In the genomic region with DNA sequence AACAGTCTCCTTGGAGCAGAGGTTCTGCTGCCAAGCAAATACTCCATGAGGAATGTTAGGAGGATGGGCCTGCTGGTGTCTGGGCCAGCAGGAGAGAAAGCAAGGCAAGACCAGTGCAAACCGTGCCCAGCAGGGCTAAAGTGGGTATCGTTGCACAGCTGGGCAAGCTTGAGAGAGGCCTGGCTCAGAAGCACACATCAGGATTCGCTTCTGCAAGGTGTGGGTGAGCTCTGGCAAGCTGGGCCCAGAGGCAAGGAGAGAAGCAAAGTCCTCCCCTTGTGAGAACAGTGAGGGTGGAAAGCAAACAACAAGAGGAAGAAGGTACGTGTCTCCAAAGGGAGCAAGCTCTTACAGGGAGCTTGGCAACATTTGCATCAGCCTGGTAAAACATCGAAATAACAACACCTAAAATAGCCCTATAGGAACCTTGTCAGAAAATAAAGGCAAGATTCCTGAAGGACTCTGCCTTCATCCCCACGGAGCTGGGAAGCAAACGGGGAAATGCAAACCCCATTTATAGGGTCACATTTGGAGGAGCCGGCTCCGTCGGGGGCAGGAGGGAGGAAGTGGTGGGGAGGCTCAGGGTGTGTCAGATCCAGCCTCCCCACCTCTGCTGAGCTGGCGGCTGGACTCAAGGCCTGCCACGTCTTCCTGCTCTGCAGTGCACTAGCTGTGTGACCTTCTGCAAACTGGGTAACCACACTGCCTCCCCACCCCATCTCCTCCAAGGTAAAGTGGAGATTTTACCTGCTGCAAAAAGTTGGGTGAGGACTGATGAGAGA, we compare ENCODE assay signal across 11 cellular contexts.
A peak's percentile ranks its signal among the peaks of the same experiment; 100 is the strongest.
DNase-seq lines count a peak whose midpoint lies in the region; ATAC-seq, FAIRE-seq and TF ChIP-seq lines count a peak whose summit lies in the region.
"Had no signal": no experiment of that assay in that cellular context is flagged by ENCODE, and none has a peak within 500 bp of the region (broad histone marks: within the 10 kb centered on the region; RNA-seq: fewer than 3 reads in every experiment).

No MANE protein-coding gene starts in this region.

- H3K4me3 ChIP-seq in CD8-positive, alpha-beta memory T cell (ENCODE audit: low read length): no peak overlapping the region
- H3K4me3 ChIP-seq: psoas muscle had no signal

- no peaks in the 10 kb centered on the region for H3K27me3 Mint-ChIP-seq in CD8-positive, alpha-beta memory T cell
- H3K27me3 Mint-ChIP-seq in CD14-positive monocyte (ENCODE audit: low read depth in 3 of 3): peaks cover 0 to 1% (median 0%) of the 10 kb centered on the region in 3 donors

- FAIRE-seq in GM19239 (lab: Jason Lieb, UNC) (peak; percentile 28), islet of Langerhans (lab: Jason Lieb, UNC) (peak; percentile 70)
- FAIRE-seq: endometrium had no signal

- POLR2A ChIA-PET in CD8-positive, alpha-beta memory T cell (lab: Charles Lee): no interaction called here

- peaks cover 13% of the 10 kb centered on the region for H3K4me1 ChIP-seq in CD8-positive, alpha-beta memory T cell (ENCODE audit: insufficient read depth, low read length)
- H3K4me1 ChIP-seq: psoas muscle had no signal

- peaks cover 0 to 11% (median 3%) of the 10 kb centered on the region in 3 donors for H3K36me3 Mint-ChIP-seq in CD8-positive, alpha-beta memory T cell
- H3K36me3 Mint-ChIP-seq in CD14-positive monocyte: no peaks in the 10 kb centered on the region

- no peak for TF ChIP-seq CTCF in CD14-positive monocyte (IDR thresholded peaks at IDR 0.05)

- H3K4me3 Mint-ChIP-seq in CD8-positive, alpha-beta memory T cell: peak overlapping the region in 6 of 7 donors; percentile 26 to 86 (median 55)
- no peak overlapping the region for H3K4me3 Mint-ChIP-seq in CD14-positive monocyte

- intact Hi-C loops in CD14-positive monocyte (cut with micrococcal nuclease): no loop called here

- no peak overlapping the region for H3K27ac ChIP-seq in CD8-positive, alpha-beta memory T cell (ENCODE audit: low read depth, low read length)
- H3K27ac ChIP-seq: psoas muscle had no signal

- no peaks in the 10 kb centered on the region for H3K36me3 ChIP-seq in CD8-positive, alpha-beta memory T cell (ENCODE audit: insufficient read depth, low read length)

- H3K4me1 Mint-ChIP-seq in CD8-positive, alpha-beta memory T cell: peaks cover 20 to 42% (median 28%) of the 10 kb centered on the region in 3 donors
- H3K4me1 Mint-ChIP-seq in CD14-positive monocyte: peaks cover 8% of the 10 kb centered on the region

- H3K9me3 ChIP-seq in CD8-positive, alpha-beta memory T cell (ENCODE audit: low read length): no peaks in the 10 kb centered on the region
- H3K9me3 ChIP-seq: psoas muscle, SK-N-SH had no signal

- no peak for ATAC-seq in GM21367 (IDR thresholded peaks at IDR 0.05; ENCODE audit: unreplicated experiment)
- ATAC-seq: psoas muscle had no signal

- no peak for DNase-seq in CD8-positive, alpha-beta memory T cell
- no peak for DNase-seq in GM19239 (ENCODE audit: insufficient read length, low spot score)
- peak; percentile 42 for DNase-seq in UCSD-AML1 (lab: John Stamatoyannopoulos, UW; ENCODE audit: unreplicated experiment)
- no peak for DNase-seq in activated CD4-positive, CD25-positive, alpha-beta regulatory T cell (lab: John Stamatoyannopoulos, UW)
- DNase-seq in CD14-positive monocyte (ENCODE audit: low spot score): no peak
- DNase-seq: psoas muscle; SK-N-SH; stimulated activated CD4-positive, alpha-beta T cell treated with anti-CD3 and anti-CD28 coated beads, Interleukin-4, amount 100 ng/mL, for 1 hour had no signal

- CTCF ChIA-PET in CD8-positive, alpha-beta memory T cell (lab: Charles Lee): no interaction called here

- no peaks in the 10 kb centered on the region for H3K9me3 Mint-ChIP-seq in CD8-positive, alpha-beta memory T cell
- no peaks in the 10 kb centered on the region for H3K9me3 Mint-ChIP-seq in CD14-positive monocyte

- H3K27ac Mint-ChIP-seq in CD8-positive, alpha-beta memory T cell: peak overlapping the region in 7 of 8 donors; percentile 58 to 94 (median 63)
- peak overlapping the region in 1 of 7 donors; percentile 70 for H3K27ac Mint-ChIP-seq in CD14-positive monocyte

- H3K27me3 ChIP-seq in CD8-positive, alpha-beta memory T cell (ENCODE audit: insufficient read depth, low read length, poor library complexity, severe bottlenecking): no peaks in the 10 kb centered on the region

Comparison
In these comparisons a context has a peak if more than half of its experiments do, and no peak if none do; other contexts are left out.
1. H3K4me3 Mint-ChIP-seq: peak in CD8-positive, alpha-beta memory T cell (6 of 7); none in CD14-positive monocyte (0 of 2).